ENCODE assay signal across 8 cellular contexts in the genomic region with DNA sequence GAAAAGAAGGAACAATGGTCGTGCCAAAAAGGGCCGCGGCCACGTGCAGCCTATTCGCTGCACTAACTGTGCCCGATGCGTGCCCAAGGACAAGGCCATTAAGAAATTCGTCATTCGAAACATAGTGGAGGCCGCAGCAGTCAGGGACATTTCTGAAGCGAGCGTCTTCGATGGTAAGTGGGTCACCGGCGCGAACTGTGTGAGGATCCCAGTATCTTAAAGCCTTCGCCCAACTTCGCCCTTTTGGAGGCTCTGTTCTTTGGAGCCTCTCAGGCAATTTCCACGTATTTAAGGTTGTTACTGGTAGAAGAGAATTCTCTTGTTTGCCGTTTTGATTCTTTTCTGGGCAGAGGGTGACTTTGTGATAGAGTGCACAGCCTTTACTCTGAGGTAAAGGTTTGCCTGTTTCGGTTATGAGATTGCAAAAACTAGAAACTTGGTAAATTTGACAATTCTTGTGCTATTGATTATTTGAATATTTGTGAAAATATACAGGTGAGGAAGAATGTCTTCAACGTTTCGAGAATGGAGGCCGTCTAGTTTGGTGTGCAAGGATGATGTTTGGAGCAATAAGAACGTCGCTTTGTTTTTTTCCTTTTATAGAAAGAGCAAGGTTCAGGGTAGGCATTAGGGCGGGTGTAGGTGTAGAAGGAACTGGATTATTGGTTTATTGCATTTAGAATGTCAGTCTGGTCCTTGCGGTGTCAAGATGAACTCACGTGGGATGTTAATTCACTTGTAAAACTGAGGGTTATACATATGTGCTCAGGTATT. TPM values are rescaled to one million over a fixed set of nuclear protein-coding genes. Genes with fewer than 3 reads are reported as not detected.
DNase-seq lines count a peak whose midpoint lies in the region; ATAC-seq, FAIRE-seq and TF ChIP-seq lines count a peak whose summit lies in the region.

No MANE protein-coding gene starts in this region.

- peak overlapping the region; percentile 93 for H3K4me3 Mint-ChIP-seq in activated CD8-positive, alpha-beta memory T cell treated with anti-CD3 and anti-CD28 coated beads, Interleukin-2, amount 10 ng/mL, durations not matched to agents 7 days and 5 days
- H3K4me3 Mint-ChIP-seq in astrocyte (ENCODE audit: unreplicated experiment): peak overlapping the region; percentile 98

- H3K27me3 Mint-ChIP-seq in activated CD8-positive, alpha-beta memory T cell treated with anti-CD3 and anti-CD28 coated beads, Interleukin-2, amount 10 ng/mL, durations not matched to agents 7 days and 5 days: no peaks in the 10 kb centered on the region
- H3K27me3 Mint-ChIP-seq in astrocyte (ENCODE audit: low read depth, unreplicated experiment): no peaks in the 10 kb centered on the region

- no peak for TF ChIP-seq EP300 in transverse colon (IDR thresholded peaks at IDR 0.05; ENCODE audit: low read depth)

- H3K4me1 Mint-ChIP-seq in activated CD8-positive, alpha-beta memory T cell treated with anti-CD3 and anti-CD28 coated beads, Interleukin-2, amount 10 ng/mL, durations not matched to agents 7 days and 5 days: peaks cover 48% of the 10 kb centered on the region
- H3K4me1 Mint-ChIP-seq in astrocyte (ENCODE audit: low read depth, unreplicated experiment): peaks cover 15% of the 10 kb centered on the region

- peak overlapping the region; percentile 97 for H3K27ac Mint-ChIP-seq in activated CD8-positive, alpha-beta memory T cell treated with anti-CD3 and anti-CD28 coated beads, Interleukin-2, amount 10 ng/mL, durations not matched to agents 7 days and 5 days
- H3K27ac Mint-ChIP-seq in astrocyte (ENCODE audit: unreplicated experiment): peak overlapping the region; percentile 96

- CTCF ChIA-PET in activated CD8-positive, alpha-beta memory T cell treated with anti-CD3 and anti-CD28 coated beads, Interleukin-2, amount 10 ng/mL, durations not matched to agents 7 days and 5 days (lab: Charles Lee): interaction anchor here (2.4 to 2.7 kb wide), 2 partner anchors 46 to 75 kb away, joined by 11 to 15 read pairs; partner anchors contain the start of genes RPL41, SUOX and ZC3H10

- 6% methylated on average over 18 of the region's 29 CpGs for WGBS in right lobe of liver (ENCODE audit: insufficient coverage, low coverage, low lambda C conversion rate, missing lambda C conversion rate)
- WGBS in transverse colon (ENCODE audit: low coverage in 1 of 2), 2 donors: 6 to 18% methylated on average over 12 to 29 of the region's 29 CpGs

- in situ Hi-C loops in transverse colon (cut with MboI; ENCODE audit: low pct_ligation_motif_present in 1 of 4, low pct_unique_long_range_greater_than_20kb in 1 of 4, low sequenced_read_pairs in 3 of 4): loop anchor here in 2 of 4 donors (10.0 kb wide), 2 partner anchors 48 to 72 kb away; partner anchors contain the start of genes RPL41 (in 1 of the 2), SUOX (in 1 of the 2) and ZC3H10 (in 1 of the 2)

- peaks cover 40% of the 10 kb centered on the region for H4K20me1 ChIP-seq in astrocyte (ENCODE audit: insufficient read depth, low read length)

- H3K4me1 ChIP-seq in astrocyte (ENCODE audit: insufficient read depth, low read length) (peaks cover 23% of the 10 kb centered on the region), right lobe of liver (peaks cover 0 to 17% (median 8%) of the 10 kb centered on the region in 4 donors), transverse colon (peaks cover 11 to 30% (median 20%) of the 10 kb centered on the region in 4 donors)

- no peaks in the 10 kb centered on the region for H3K27me3 ChIP-seq in astrocyte (ENCODE audit: insufficient read depth, low read length)
- no peaks in the 10 kb centered on the region for H3K27me3 ChIP-seq in right lobe of liver
- H3K27me3 ChIP-seq in transverse colon: no peaks in the 10 kb centered on the region

- no peaks in the 10 kb centered on the region for H3K9me3 Mint-ChIP-seq in activated CD8-positive, alpha-beta memory T cell treated with anti-CD3 and anti-CD28 coated beads, Interleukin-2, amount 10 ng/mL, durations not matched to agents 7 days and 5 days (ENCODE audit: low read depth)
- no peaks in the 10 kb centered on the region for H3K9me3 Mint-ChIP-seq in astrocyte (ENCODE audit: unreplicated experiment)

- peak overlapping the region; percentile 97 for H3K9ac ChIP-seq in astrocyte (ENCODE audit: low read length)

- no peak for TF ChIP-seq CTCF in astrocyte (IDR thresholded peaks at IDR 0.05; ENCODE audit: insufficient read depth, low read depth, low read length)
- TF ChIP-seq CTCF in right lobe of liver (IDR thresholded peaks at IDR 0.05): no peak
- TF ChIP-seq CTCF in transverse colon (IDR thresholded peaks at IDR 0.05): peak in 1 of 5 experiments; percentile 28

- ATAC-seq in activated CD8-positive, alpha-beta memory T cell treated with anti-CD3 and anti-CD28 coated beads, Interleukin-2, amount 10 ng/mL, durations not matched to agents 7 days and 5 days: no peak
- no peak for ATAC-seq in right lobe of liver
- no peak for ATAC-seq in GM21529 (IDR thresholded peaks at IDR 0.05; ENCODE audit: unreplicated experiment)
- ATAC-seq in HG03045 (IDR thresholded peaks at IDR 0.05; ENCODE audit: unreplicated experiment): no peak

- H3K9me3 ChIP-seq in astrocyte (ENCODE audit: insufficient read depth, low read depth, low read length) (no peaks in the 10 kb centered on the region), right lobe of liver (no peaks in the 10 kb centered on the region), transverse colon (no peaks in the 10 kb centered on the region)

- H3K36me3 ChIP-seq in astrocyte (ENCODE audit: insufficient read depth, low read length) (peaks cover 29% of the 10 kb centered on the region), right lobe of liver (peaks cover 4 to 29% (median 15%) of the 10 kb centered on the region in 4 donors), transverse colon (peaks cover 0 to 21% (median 9%) of the 10 kb centered on the region in 4 donors)

- H3K27ac ChIP-seq in astrocyte (ENCODE audit: low read depth, low read length) (peak overlapping the region; percentile 99), right lobe of liver (peak overlapping the region; percentile 94 to 97 (median 95)), transverse colon (peak overlapping the region; percentile 90 to 93 (median 90))

- no peak for FAIRE-seq in astrocyte (lab: Jason Lieb, UNC)

- no peak for DNase-seq in activated CD8-positive, alpha-beta memory T cell treated with anti-CD3 and anti-CD28 coated beads, Interleukin-2, amount 10 ng/mL, durations not matched to agents 7 days and 5 days
- no peak for DNase-seq in activated CD8-positive, alpha-beta memory T cell treated with anti-CD3 and anti-CD28 coated beads, Interleukin-2, amount 50 U/mL, for 4 hours
- DNase-seq in astrocyte (ENCODE audit: low read depth) (no peak), right lobe of liver (no peak), transverse colon (peak; percentile 24), CD1c-positive myeloid dendritic cell (ENCODE audit: extremely low spot score) (no peak)

- peak overlapping the region; percentile 98 for H3K4me2 ChIP-seq in astrocyte (ENCODE audit: low read length)

- H3K4me3 ChIP-seq in astrocyte (ENCODE audit: insufficient read depth, low read depth, low read length): peak overlapping the region; percentile 90
- peak overlapping the region; percentile 71 to 93 (median 87) for H3K4me3 ChIP-seq in right lobe of liver
- peak overlapping the region; percentile 51 to 80 (median 68) for H3K4me3 ChIP-seq in transverse colon

- peaks cover 32% of the 10 kb centered on the region for H3K79me2 ChIP-seq in astrocyte (ENCODE audit: insufficient read depth, low read length)

- TF ChIP-seq POLR2A in right lobe of liver (IDR thresholded peaks at IDR 0.05): no peak
- peak; percentile 79 for TF ChIP-seq POLR2A in transverse colon (IDR thresholded peaks at IDR 0.05)

- peaks cover 32% of the 10 kb centered on the region for H3K36me3 Mint-ChIP-seq in activated CD8-positive, alpha-beta memory T cell treated with anti-CD3 and anti-CD28 coated beads, Interleukin-2, amount 10 ng/mL, durations not matched to agents 7 days and 5 days
- peaks cover 2% of the 10 kb centered on the region for H3K36me3 Mint-ChIP-seq in astrocyte (ENCODE audit: low read depth, unreplicated experiment)

- no peak overlapping the region for H2AFZ ChIP-seq in astrocyte (ENCODE audit: low read depth, low read length)

- intact Hi-C loops in right lobe of liver (cut with DNase I) (loop anchor here (5.0 to 10.0 kb wide), 3 partner anchors 45 to 62 kb away; partner anchors contain the start of genes SUOX (in 2 of the 2) and PA2G4 (in 1 of the 2)), transverse colon (cut with DNase I; ENCODE audit: low total_unique reads) (loop anchor here (5.0 kb wide), 1 partner anchor 35 kb away; no protein-coding TSS in a partner anchor)

RNA-seq across cellular contexts. Expression of gene RPS26, which starts 0.9 kb away (rescaled TPM):
- total RNA-seq in activated CD8-positive, alpha-beta memory T cell treated with anti-CD3 and anti-CD28 coated beads, Interleukin-2, amount 10 ng/mL, durations not matched to agents 7 days and 5 days: 10 to 100 TPM; 27.9 to 42.2 TPM
- total RNA-seq in astrocyte: 39.4 and 45.9 TPM in 2 replicates
- 100 to 1,000 TPM in 2 of 6 experiments, 10 to 100 TPM in 4; 17.2 to 600 (median 24.9) TPM for total RNA-seq in right lobe of liver
- 1,000 to 10,000 TPM in 2 of 4 donors, 100 to 1,000 TPM in 2; 283 to 2,670 (median 937) TPM for total RNA-seq in transverse colon

RNA-seq across cellular contexts. Expression of gene IKZF4, which starts 21.8 kb away (rescaled TPM):
- total RNA-seq in activated CD8-positive, alpha-beta memory T cell treated with anti-CD3 and anti-CD28 coated beads, Interleukin-2, amount 10 ng/mL, durations not matched to agents 7 days and 5 days: 10 to 100 TPM; 15.8 to 44.9 TPM
- total RNA-seq in astrocyte (5.6 and 6.9 TPM in 2 replicates), right lobe of liver (1 to 10 TPM in 5 of 6 experiments, under 1 TPM in 1; 0.99 to 2.6 (median 2.3) TPM), transverse colon (1 to 10 TPM; 1.9 to 6.2 (median 3.9) TPM)

RNA-seq across cellular contexts. Expression of gene ERBB3, which starts 37.3 kb away (rescaled TPM):
- 1 to 10 TPM in 1 of 2 experiments, under 1 TPM in 1; 0.94 to 1.8 TPM for total RNA-seq in activated CD8-positive, alpha-beta memory T cell treated with anti-CD3 and anti-CD28 coated beads, Interleukin-2, amount 10 ng/mL, durations not matched to agents 7 days and 5 days
- total RNA-seq in astrocyte: 2.6 and 3.8 TPM in 2 replicates
- 100 to 1,000 TPM in 1 of 6 experiments, 10 to 100 TPM in 5; 39.1 to 139 (median 66.9) TPM for total RNA-seq in right lobe of liver
- total RNA-seq in transverse colon: 100 to 1,000 TPM; 270 to 634 (median 340) TPM

RNA-seq across cellular contexts. Expression of gene SUOX, which starts 45.5 kb away (rescaled TPM):
- 10 to 100 TPM in 1 of 2 experiments, 1 to 10 TPM in 1; 2.5 to 14.6 TPM for total RNA-seq in activated CD8-positive, alpha-beta memory T cell treated with anti-CD3 and anti-CD28 coated beads, Interleukin-2, amount 10 ng/mL, durations not matched to agents 7 days and 5 days
- 13.6 and 14.3 TPM in 2 replicates for total RNA-seq in astrocyte
- total RNA-seq in right lobe of liver: 10 to 100 TPM; 31.5 to 63.7 (median 47.9) TPM
- total RNA-seq in transverse colon: 10 to 100 TPM; 30.1 to 45.3 (median 33.9) TPM
